Comparison of ENCODE assay signal across 6 cellular contexts in genomic region chr1:184141481-184141880, GRCh38.
"Had no signal": no experiment of that assay in that cellular context is flagged by ENCODE, and none has a peak within 500 bp of the region (broad histone marks: within the 10 kb centered on the region; RNA-seq: fewer than 3 reads in every experiment).

No MANE protein-coding gene starts in this region.

- ATAC-seq: HepG2 had no signal

- FAIRE-seq: HepG2, HTR-8/SVneo had no signal

- DNase-seq: IMR-90, KBM-7, KG1 had no signal

- H3K27ac ChIP-seq: HL-60 had no signal
